In the genomic region with DNA sequence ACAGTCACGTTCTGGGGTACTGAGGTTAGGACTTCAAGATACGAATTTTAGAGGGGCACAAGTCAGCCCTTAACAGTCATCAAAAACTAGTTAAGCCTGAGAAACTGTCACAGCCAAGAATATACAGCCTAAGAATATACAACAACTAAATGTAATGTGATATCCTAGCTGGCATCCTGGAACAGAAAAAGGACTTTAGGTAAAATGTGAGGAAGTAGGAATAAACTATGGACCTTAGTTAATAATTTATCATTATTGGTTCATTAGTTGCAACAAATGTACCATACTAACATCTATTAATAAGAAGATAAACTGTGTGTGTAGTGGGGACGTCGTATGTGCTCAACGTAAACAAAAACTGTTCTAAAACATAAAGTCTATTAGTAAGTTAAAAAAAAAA, we compare ENCODE assay signal across 8 cellular contexts. TPM values are rescaled to one million over a fixed set of nuclear protein-coding genes. Genes with fewer than 3 reads are reported as not detected.
DNase-seq lines count a peak whose midpoint lies in the region; ATAC-seq and TF ChIP-seq lines count a peak whose summit lies in the region.

No MANE protein-coding gene starts in this region.

- H3K9ac ChIP-seq in GM23248 (peak overlapping the region; percentile 98), skeletal muscle satellite cell (ENCODE audit: low read depth, low read length) (peak overlapping the region; percentile 96)

- no peak for TF ChIP-seq CTCF in WERI-Rb-1 (IDR thresholded peaks at IDR 0.05; ENCODE audit: low read depth, low read length)
- TF ChIP-seq CTCF in gastroesophageal sphincter (IDR thresholded peaks at IDR 0.05): no peak

- WGBS in GM23248 (ENCODE audit: low coverage in 1 of 2, low lambda C conversion rate in 2 of 2, missing lambda C conversion rate in 2 of 2), 2 experiments: 45 to 53% methylated on average over 5 of the region's 5 CpGs
- 13 to 25% methylated on average over 4 to 5 of the region's 5 CpGs for WGBS in gastroesophageal sphincter (ENCODE audit: low coverage in 1 of 2), 2 donors

- H3K9me3 ChIP-seq in GM23248 (ENCODE audit: low read depth) (no peaks in the 10 kb centered on the region), WERI-Rb-1 (ENCODE audit: severe bottlenecking) (no peaks in the 10 kb centered on the region), gastroesophageal sphincter (no peaks in the 10 kb centered on the region), skeletal muscle satellite cell (replicated peaks; ENCODE audit: low read length) (no peaks in the 10 kb centered on the region)

- TF ChIP-seq POLR2A in gastroesophageal sphincter (IDR thresholded peaks at IDR 0.05): no peak

- H3K4me2 ChIP-seq in GM23248 (ENCODE audit: unreplicated experiment) (peak overlapping the region; percentile 98), skeletal muscle satellite cell (ENCODE audit: low read length) (peak overlapping the region; percentile 92)

- H3K9me2 ChIP-seq in GM23248 (ENCODE audit: insufficient read depth): no peaks in the 10 kb centered on the region

- H3K4me1 ChIP-seq in GM23248 (ENCODE audit: insufficient read depth) (peaks cover 29% of the 10 kb centered on the region), gastroesophageal sphincter (peaks cover 25 to 79% (median 41%) of the 10 kb centered on the region in 3 donors), skeletal muscle satellite cell (ENCODE audit: control insufficient read depth, insufficient read depth, low read length) (peaks cover 27% of the 10 kb centered on the region)

- ATAC-seq in gastroesophageal sphincter: no peak
- ATAC-seq in HG02678 (IDR thresholded peaks at IDR 0.05; ENCODE audit: unreplicated experiment): no peak
- no peak for ATAC-seq in GM21367 (IDR thresholded peaks at IDR 0.05; ENCODE audit: unreplicated experiment)

- H3K79me2 ChIP-seq in GM23248 (ENCODE audit: insufficient read depth): peaks cover 87% of the 10 kb centered on the region

- peak overlapping the region; percentile 90 for H3K4me3 ChIP-seq in GM23248
- peak overlapping the region; percentile 99 for H3K4me3 ChIP-seq in WERI-Rb-1 (ENCODE audit: low read depth, low read length)
- H3K4me3 ChIP-seq in gastroesophageal sphincter: peak overlapping the region; percentile 70 to 88
- H3K4me3 ChIP-seq in skeletal muscle satellite cell (ENCODE audit: low read length): peak overlapping the region; percentile 87

- DNase-seq in GM23248: no peak
- DNase-seq in WERI-Rb-1: no peak
- no peak for DNase-seq in LoVo (ENCODE audit: low spot score)
- no peak for DNase-seq in NCI-H1436 treated with DMSO at 0.1 percent for 48 hours (lab: John Stamatoyannopoulos, UW)

- H2AFZ ChIP-seq in GM23248: peak overlapping the region; percentile 91; the same call in 1 of the 2 replicates

- H3K36me3 ChIP-seq in GM23248 (ENCODE audit: low read depth) (no peaks in the 10 kb centered on the region), WERI-Rb-1 (peaks cover 34% of the 10 kb centered on the region), gastroesophageal sphincter (no peaks in the 10 kb centered on the region), skeletal muscle satellite cell (ENCODE audit: insufficient read depth, low read length) (no peaks in the 10 kb centered on the region)

- H3K27me3 ChIP-seq in GM23248 (replicated peaks; ENCODE audit: insufficient read depth) (no peaks in the 10 kb centered on the region), WERI-Rb-1 (ENCODE audit: insufficient read depth, low read depth, severe bottlenecking) (no peaks in the 10 kb centered on the region), gastroesophageal sphincter (no peaks in the 10 kb centered on the region), skeletal muscle satellite cell (ENCODE audit: control insufficient read depth, insufficient read depth, low read length) (no peaks in the 10 kb centered on the region)

- no peak for TF ChIP-seq EP300 in gastroesophageal sphincter (IDR thresholded peaks at IDR 0.05)

- H3F3A ChIP-seq in GM23248 (ENCODE audit: insufficient read depth): peaks cover 17% of the 10 kb centered on the region

- peaks cover 18% of the 10 kb centered on the region; the same call in 1 of the 2 replicates for H4K20me1 ChIP-seq in GM23248 (ENCODE audit: insufficient read depth)

- H3K27ac ChIP-seq in GM23248: peak overlapping the region; percentile 97
- no peak overlapping the region for H3K27ac ChIP-seq in WERI-Rb-1
- peak overlapping the region in 3 of 4 donors; percentile 95 to 100 (median 96) for H3K27ac ChIP-seq in gastroesophageal sphincter

- in situ Hi-C loops in GM23248 (cut with MboI): no loop called here

RNA-seq across cellular contexts. Expression of a gene that starts 1.1 kb away (rescaled TPM):
- 46.6 and 56.3 TPM in 2 replicates for total RNA-seq in GM23248 (2014; rRNA removed; shearing (Covaris generic))
- polyA plus RNA-seq in GM23248 (2016; fragmentation: Nextera tagmentation; extraction: Ambion mirVana): 40.0 and 55.8 TPM in 2 replicates
- total RNA-seq in gastroesophageal sphincter: 100 to 1,000 TPM in 2 of 4 donors, 10 to 100 TPM in 2; 34.9 to 273 (median 87.9) TPM
- total RNA-seq in skeletal muscle satellite cell (2012; rRNA removed): 40.2 and 43.6 TPM in 2 replicates

RNA-seq across cellular contexts. Expression of a gene that starts 30.0 kb away (rescaled TPM):
- 2.5 and 3.5 TPM in 2 replicates for total RNA-seq in GM23248 (2014; rRNA removed; shearing (Covaris generic))
- 8.5 and 8.8 TPM in 2 replicates for polyA plus RNA-seq in GM23248 (2016; fragmentation: Nextera tagmentation; extraction: Ambion mirVana)
- total RNA-seq in gastroesophageal sphincter: 10 to 100 TPM in 2 of 4 donors, 1 to 10 TPM in 2; 3.2 to 13.4 (median 7.8) TPM
- total RNA-seq in skeletal muscle satellite cell (2012; rRNA removed): 4.6 and 8.6 TPM in 2 replicates
